ENCODE assay signal across 19 cellular contexts in the genomic region with DNA sequence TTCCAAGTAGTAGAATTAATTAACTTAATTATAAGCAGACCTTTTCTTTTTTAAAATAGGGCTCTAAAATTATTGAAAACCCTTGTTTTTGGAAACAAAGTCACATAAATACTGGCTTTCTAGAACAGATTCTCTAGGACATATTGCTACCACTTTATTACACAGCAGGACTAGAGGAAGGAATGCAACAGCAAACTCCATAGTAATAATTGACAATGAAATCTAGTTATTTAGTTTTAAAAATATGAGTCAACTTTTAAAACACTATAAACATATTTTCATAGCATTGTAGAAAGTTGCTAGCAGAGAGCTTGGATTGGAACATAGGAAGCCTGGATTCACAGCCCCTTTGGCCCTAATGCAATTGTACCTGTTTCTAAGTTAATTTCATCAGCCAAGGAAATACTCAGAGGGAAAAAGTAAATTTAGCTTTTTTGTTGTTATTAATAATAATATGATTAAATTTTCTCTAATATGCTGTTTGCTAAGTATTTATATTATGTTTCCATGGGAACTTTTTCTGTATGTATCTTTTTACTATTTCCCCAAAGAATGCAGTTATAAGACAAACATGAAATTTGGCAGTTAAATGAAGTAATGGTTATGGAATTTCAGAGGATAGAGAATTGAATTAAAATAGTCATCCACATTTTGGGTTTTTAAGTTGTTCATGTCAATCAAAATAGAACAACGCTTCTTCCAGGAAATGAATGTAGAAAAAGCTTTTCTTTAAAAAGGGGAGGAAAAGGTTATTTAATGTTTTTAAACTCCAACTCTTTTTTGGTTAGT. TPM values are rescaled to one million over a fixed set of nuclear protein-coding genes. Genes with fewer than 3 reads are reported as not detected.
DNase-seq lines count a peak whose midpoint lies in the region; ATAC-seq, FAIRE-seq and TF ChIP-seq lines count a peak whose summit lies in the region.
"Had no signal": no experiment of that assay in that cellular context is flagged by ENCODE, and none has a peak within 500 bp of the region (broad histone marks: within the 10 kb centered on the region; RNA-seq: fewer than 3 reads in every experiment).

No MANE protein-coding gene starts in this region.

- H3K27ac Mint-ChIP-seq in HFFc6: peak overlapping the region; percentile 51; the same call in 1 of the 2 replicates
- H3K27ac Mint-ChIP-seq: activated CD4-positive, alpha-beta T cell treated with anti-CD3 and anti-CD28 coated beads, Interleukin-2, amount 10 ng/mL, durations not matched to agents 7 days and 5 days; CD8-positive, alpha-beta memory T cell; naive B cell had no signal

- ATAC-seq in A549 (no peak), GM18861 (IDR thresholded peaks at IDR 0.05; ENCODE audit: unreplicated experiment) (no peak)
- ATAC-seq: lower lobe of right lung had no signal

- TF ChIP-seq POLR2A in A549 (IDR thresholded peaks at IDR 0.05; ENCODE audit: low read length) (no peak), spleen (IDR thresholded peaks at IDR 0.05) (no peak)

- FAIRE-seq in A549 (lab: Jason Lieb, UNC): peak; percentile 73
- FAIRE-seq in frontal cortex (lab: Jason Lieb, UNC): peak; percentile 28
- FAIRE-seq: GM19239, H54 had no signal

- 60% methylated on average over 1 of the region's 1 CpG for WGBS in A549 (ENCODE audit: missing lambda C conversion rate)
- WGBS in spleen, 5 donors: 61 to 74% (median 64%) methylated on average over 1 of the region's 1 CpG

- no peak overlapping the region for H3K4me3 Mint-ChIP-seq in HFFc6
- H3K4me3 Mint-ChIP-seq: activated CD4-positive, alpha-beta T cell treated with anti-CD3 and anti-CD28 coated beads, Interleukin-2, amount 10 ng/mL, durations not matched to agents 7 days and 5 days; CD8-positive, alpha-beta memory T cell; naive B cell had no signal

- no peaks in the 10 kb centered on the region for H3K36me3 Mint-ChIP-seq in HFFc6 (ENCODE audit: low read depth)
- H3K36me3 Mint-ChIP-seq: CD8-positive, alpha-beta memory T cell; naive B cell had no signal

- H3K4me2 ChIP-seq in A549: no peak overlapping the region

- intact Hi-C loops in spleen (cut with DNase I; ENCODE audit: low total_unique reads): no loop called here

- H3K4me3 ChIP-seq in A549: no peak overlapping the region
- no peak overlapping the region for H3K4me3 ChIP-seq in brain microvascular endothelial cell (ENCODE audit: low read depth, low read length)
- no peak overlapping the region for H3K4me3 ChIP-seq in spleen
- H3K4me3 ChIP-seq: lower lobe of right lung had no signal

- H3K4me1 ChIP-seq in A549 (no peaks in the 10 kb centered on the region), spleen (no peaks in the 10 kb centered on the region)
- H3K4me1 ChIP-seq: lower lobe of right lung had no signal

- no peaks in the 10 kb centered on the region for H3K9me3 Mint-ChIP-seq in HFFc6
- H3K9me3 Mint-ChIP-seq: activated CD4-positive, alpha-beta T cell treated with anti-CD3 and anti-CD28 coated beads, Interleukin-2, amount 10 ng/mL, durations not matched to agents 7 days and 5 days; CD8-positive, alpha-beta memory T cell had no signal

- H3K27me3 ChIP-seq in brain microvascular endothelial cell (replicated peaks) (no peaks in the 10 kb centered on the region), spleen (replicated peaks in 1 of 7) (no peaks in the 10 kb centered on the region)

- no peak overlapping the region for H3K27ac ChIP-seq in A549
- H3K27ac ChIP-seq in brain microvascular endothelial cell: peak overlapping the region; percentile 44
- H3K27ac ChIP-seq in spleen: no peak overlapping the region
- H3K27ac ChIP-seq: lower lobe of right lung had no signal

- in situ Hi-C loops in brain microvascular endothelial cell (cut with HindIII; ENCODE audit: low pct_ligation_motif_present, low sequenced_read_pairs): no loop called here

- peaks cover 19% of the 10 kb centered on the region for H3K4me1 Mint-ChIP-seq in HFFc6 (ENCODE audit: low read depth)
- H3K4me1 Mint-ChIP-seq: activated CD4-positive, alpha-beta T cell treated with anti-CD3 and anti-CD28 coated beads, Interleukin-2, amount 10 ng/mL, durations not matched to agents 7 days and 5 days; CD8-positive, alpha-beta memory T cell; naive B cell had no signal

- no peak for TF ChIP-seq RAD21 in A549 (conservative IDR thresholded peaks at IDR 0.05 in 1 of 2, IDR thresholded peaks at IDR 0.05 in 1 of 2)

- POLR2A ChIA-PET in A549 (lab: Yijun Ruan, JAX): no interaction called here

- H3K36me3 ChIP-seq in brain microvascular endothelial cell (replicated peaks) (peaks cover 73% of the 10 kb centered on the region), spleen (no peaks in the 10 kb centered on the region)
- H3K36me3 ChIP-seq: lower lobe of right lung had no signal

- H3K9me3 ChIP-seq in A549 (no peaks in the 10 kb centered on the region), spleen (no peaks in the 10 kb centered on the region)
- H3K9me3 ChIP-seq: lower lobe of right lung had no signal

- no peak for DNase-seq in A549 (ENCODE audit: low read depth in 1 of 2, low spot score in 1 of 2)
- DNase-seq in HFFc6: no peak
- no peak for DNase-seq in brain microvascular endothelial cell
- no peak for DNase-seq in frontal cortex (ENCODE audit: low spot score in 2 of 2)
- no peak for DNase-seq in activated T-cell treated with anti-CD3 and anti-CD28 coated beads, Interleukin-2, amount 50 U/mL, for 48 hours
- no peak for DNase-seq in HuH-7 (ENCODE audit: low spot score)
- DNase-seq in spleen: no peak
- DNase-seq: activated CD4-positive, alpha-beta T cell treated with anti-CD3 and anti-CD28 coated beads, Interleukin-2, amount 10 ng/mL, durations not matched to agents 7 days and 5 days; activated CD8-positive, alpha-beta memory T cell treated with anti-CD3 and anti-CD28 coated beads, Interleukin-2, amount 50 U/mL, for 48 hours; anterior cingulate cortex; CD8-positive, alpha-beta memory T cell; cortex of kidney; DND-41; lower lobe of right lung; naive B cell; NCI-H1930 had no signal

- CTCF ChIA-PET in A549 (lab: Yijun Ruan, JAX): no interaction called here

- H3K27me3 Mint-ChIP-seq in HFFc6 (ENCODE audit: insufficient read depth): no peaks in the 10 kb centered on the region; the same call in 1 of the 2 replicates

- TF ChIP-seq EP300 in A549 (IDR thresholded peaks at IDR 0.05): no peak

- no peak for TF ChIP-seq CTCF in A549 (IDR thresholded peaks at IDR 0.05)
- peak; percentile 60 for TF ChIP-seq CTCF in HFFc6 (IDR thresholded peaks at IDR 0.05)
- TF ChIP-seq CTCF in brain microvascular endothelial cell (IDR thresholded peaks at IDR 0.05; ENCODE audit: low read depth, low read length, missing control alignments): no peak
- TF ChIP-seq CTCF in spleen (IDR thresholded peaks at IDR 0.05 in 8 of 11, conservative IDR thresholded peaks at IDR 0.05 in 3 of 11): no peak

TF ChIP-seq in A549, 52 proteins besides CTCF, POLR2A, EP300 and RAD21:
- TF ChIP-seq NR3C1 (IDR thresholded peaks at IDR 0.05) (no peak), SMC3 (IDR thresholded peaks at IDR 0.05) (no peak), PHF8 (IDR thresholded peaks at IDR 0.05; ENCODE audit: borderline replicate concordance, low read depth) (no peak), RCOR1 (IDR thresholded peaks at IDR 0.05; ENCODE audit: low read depth, low read length) (no peak), RARB (CRISPR knock-in tag; IDR thresholded peaks at IDR 0.05) (no peak), KDM5A (IDR thresholded peaks at IDR 0.05) (no peak), ZFP36 (IDR thresholded peaks at IDR 0.05; ENCODE audit: borderline replicate concordance, partially characterized antibody) (no peak), TFCP2L1 (CRISPR knock-in tag; IDR thresholded peaks at IDR 0.05) (no peak), HOXB5 (CRISPR knock-in tag; IDR thresholded peaks at IDR 0.05) (no peak), EHF (CRISPR knock-in tag; IDR thresholded peaks at IDR 0.05) (no peak), ESRRA (IDR thresholded peaks at IDR 0.05; ENCODE audit: borderline replicate concordance, low read length) (no peak), CHD4 (IDR thresholded peaks at IDR 0.05; ENCODE audit: borderline replicate concordance) (no peak), CBX2 (IDR thresholded peaks at IDR 0.05; ENCODE audit: borderline replicate concordance, low read depth) (no peak), MAFK (IDR thresholded peaks at IDR 0.05; ENCODE audit: partially characterized antibody) (no peak), MAZ (IDR thresholded peaks at IDR 0.05; ENCODE audit: borderline replicate concordance, low read depth, low read length) (no peak), FOSB (CRISPR knock-in tag; IDR thresholded peaks at IDR 0.05) (no peak)
TF ChIP-seq in A549: peak in this region for 0.

RNA-seq across cellular contexts. Expression of gene VCAN, which starts 45.6 kb away (rescaled TPM):
- 42.0 and 47.8 TPM in 2 replicates for polyA plus RNA-seq in A549 (2011; rRNA removed)
- 1.9 and 2.5 TPM in 2 replicates for polyA plus RNA-seq in A549 (2012; cell fraction: cytosol; rRNA removed)
- 11.0 and 11.6 TPM in 2 replicates for polyA plus RNA-seq in A549 (2012; cell fraction: nucleus; rRNA removed)
- 20.1 to 26.0 TPM (median 21.1 TPM) in 3 replicates for polyA plus RNA-seq in A549 (2017; fragmentation: RNase III; extraction: RNeasy Plus Mini Kit Qiagen cat#74134 plus additional on column Dnase treatment)
- polyA minus RNA-seq in A549 (2011; rRNA and poly(A)+ RNA removed): 104 and 116 TPM in 2 replicates
- total RNA-seq in HFFc6 (2021; fragmentation: NEBNext Ultra II Directional; extraction: Animal tissue kit (Norgen Biotek cat#: 25700)): 10 to 100 TPM; 18.8 to 25.5 (median 22.5) TPM
- 269 TPM for total RNA-seq in frontal cortex
- 100 to 1,000 TPM in 3 of 7 donors, 10 to 100 TPM in 4; 58.4 to 442 (median 90.6) TPM for total RNA-seq in spleen
- 1 to 10 TPM; 1.8 to 5.4 (median 2.0) TPM for polyA plus RNA-seq in spleen
- polyA plus RNA-seq: CD8-positive, alpha-beta memory T cell had no signal
